ENCODE assay signal across 14 cellular contexts in the genomic region with DNA sequence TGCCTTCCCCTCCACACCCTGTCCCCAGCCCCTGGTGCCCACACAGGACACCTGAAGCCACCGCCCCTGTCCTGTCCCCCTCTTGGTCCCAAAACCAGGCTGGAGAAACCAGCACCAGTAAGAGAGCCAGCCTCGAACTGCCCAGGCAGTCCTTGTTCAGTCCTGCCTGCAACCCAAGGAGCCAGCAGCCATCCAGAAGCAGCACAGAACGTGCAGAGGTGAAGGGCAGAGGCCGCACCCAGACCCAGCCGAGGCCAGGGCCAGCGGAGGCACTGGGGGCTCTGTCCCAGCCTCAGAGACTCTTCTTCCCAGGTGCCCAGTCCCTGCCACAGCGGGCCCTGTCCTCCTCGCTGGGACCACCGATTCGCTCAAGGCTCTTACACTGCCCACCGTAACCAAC. TPM values are rescaled to one million over a fixed set of nuclear protein-coding genes. Genes with fewer than 3 reads are reported as not detected.
DNase-seq lines count a peak whose midpoint lies in the region; ATAC-seq, FAIRE-seq and TF ChIP-seq lines count a peak whose summit lies in the region.
"Had no signal": no experiment of that assay in that cellular context is flagged by ENCODE, and none has a peak within 500 bp of the region (broad histone marks: within the 10 kb centered on the region; RNA-seq: fewer than 3 reads in every experiment).

No MANE protein-coding gene starts in this region.

- peak overlapping the region; percentile 25 for H3K27ac Mint-ChIP-seq in WTC11
- H3K27ac Mint-ChIP-seq in stimulated activated naive B cell treated with anti-CD40 and anti-IgM and Interleukin-4, amounts not matched to agents 10 μg/mL and 1 μg/mL and 100 μg/mL, for 72 hours: peak overlapping the region; percentile 52

- H3K4me3 ChIP-seq in right cardiac atrium (ENCODE audit: low read length): no peak overlapping the region
- H3K4me3 ChIP-seq in HepG2 (replicated peaks in 1 of 3; ENCODE audit: insufficient read depth in 1 of 3, low read depth in 2 of 3, low read length in 3 of 3): no peak overlapping the region
- no peak overlapping the region for H3K4me3 ChIP-seq in esophagus muscularis mucosa
- H3K4me3 ChIP-seq: BLaER1 had no signal

- TF ChIP-seq POLR2A in HepG2 (IDR thresholded peaks at IDR 0.05; ENCODE audit: insufficient read depth in 1 of 2, low read depth in 2 of 2, low read length in 2 of 2) (no peak), esophagus muscularis mucosa (IDR thresholded peaks at IDR 0.05; ENCODE audit: low read depth) (no peak)

- H3K4me1 Mint-ChIP-seq in WTC11: peaks cover 15% of the 10 kb centered on the region
- no peaks in the 10 kb centered on the region for H3K4me1 Mint-ChIP-seq in stimulated activated naive B cell treated with anti-CD40 and anti-IgM and Interleukin-4, amounts not matched to agents 10 μg/mL and 1 μg/mL and 100 μg/mL, for 72 hours
- H3K4me1 Mint-ChIP-seq: CD8-positive, alpha-beta memory T cell had no signal

- H3K9me3 Mint-ChIP-seq in WTC11: no peaks in the 10 kb centered on the region
- H3K9me3 Mint-ChIP-seq in stimulated activated naive B cell treated with anti-CD40 and anti-IgM and Interleukin-4, amounts not matched to agents 10 μg/mL and 1 μg/mL and 100 μg/mL, for 72 hours: no peaks in the 10 kb centered on the region
- H3K9me3 Mint-ChIP-seq: CD8-positive, alpha-beta memory T cell had no signal

- BruUV-seq in HepG2 (replicated peaks; lab: Mats Ljungman, UMichigan): no TSS peak

- no peaks in the 10 kb centered on the region for H4K20me1 ChIP-seq in HepG2 (ENCODE audit: insufficient read depth, low read length)
- H4K20me1 ChIP-seq: BLaER1 had no signal

- H3K27me3 Mint-ChIP-seq in WTC11 (ENCODE audit: low read depth): no peaks in the 10 kb centered on the region; the same call in 1 of the 2 replicates
- peaks cover 15 to 21% of the 10 kb centered on the region in 2 donors for H3K27me3 Mint-ChIP-seq in stimulated activated naive B cell treated with anti-CD40 and anti-IgM and Interleukin-4, amounts not matched to agents 10 μg/mL and 1 μg/mL and 100 μg/mL, for 72 hours

- no peak overlapping the region for H3K27ac ChIP-seq in right cardiac atrium (ENCODE audit: low read length)
- no peak overlapping the region for H3K27ac ChIP-seq in HepG2 (ENCODE audit: extremely low read length, insufficient read depth, low read length)
- H3K27ac ChIP-seq in esophagus muscularis mucosa (replicated peaks in 1 of 4): no peak overlapping the region
- H3K27ac ChIP-seq: 22Rv1, BLaER1, HL-60 had no signal

- TF ChIP-seq RAD21 in HepG2 (CRISPR knock-in tag; IDR thresholded peaks at IDR 0.05): no peak

- H3K27me3 ChIP-seq in right cardiac atrium (ENCODE audit: control insufficient read depth, insufficient read depth) (no peaks in the 10 kb centered on the region), HepG2 (ENCODE audit: control insufficient read depth in 1 of 2, insufficient read depth in 2 of 2, low read length in 2 of 2) (peaks cover 1 to 61% of the 10 kb centered on the region in 2 experiments; a peak in 4 of 5 replicates), esophagus muscularis mucosa (peaks cover 0 to 38% (median 0%) of the 10 kb centered on the region in 4 donors)
- H3K27me3 ChIP-seq: BLaER1 had no signal

- intact Hi-C loops in Right ventricle myocardium superior (cut with DNase I): no loop called here
- intact Hi-C loops in right cardiac atrium (cut with DNase I): no loop called here
- intact Hi-C loops in HepG2 (cut with micrococcal nuclease; ENCODE audit: unreplicated experiment): no loop called here
- intact Hi-C loops in esophagus muscularis mucosa (cut with DNase I): no loop called here

- H3K9ac ChIP-seq in HepG2 (ENCODE audit: insufficient read depth, low read depth, low read length): no peak overlapping the region
- H3K9ac ChIP-seq: BLaER1 had no signal

- no peaks in the 10 kb centered on the region for H3K9me3 ChIP-seq in right cardiac atrium (ENCODE audit: control insufficient read depth, low read length)
- no peaks in the 10 kb centered on the region for H3K9me3 ChIP-seq in HepG2 (ENCODE audit: low read length)
- H3K9me3 ChIP-seq in esophagus muscularis mucosa: no peaks in the 10 kb centered on the region
- H3K9me3 ChIP-seq: BLaER1 had no signal

- H3K4me1 ChIP-seq in right cardiac atrium (ENCODE audit: control insufficient read depth, insufficient read depth, low read length) (no peaks in the 10 kb centered on the region), HepG2 (ENCODE audit: insufficient read depth, low read length) (peaks cover 16% of the 10 kb centered on the region), esophagus muscularis mucosa (no peaks in the 10 kb centered on the region)
- H3K4me1 ChIP-seq: BLaER1 had no signal

- H3K79me2 ChIP-seq in HepG2 (ENCODE audit: insufficient read depth, low read length): no peaks in the 10 kb centered on the region

- no peak overlapping the region for H3K4me3 Mint-ChIP-seq in WTC11
- no peak overlapping the region for H3K4me3 Mint-ChIP-seq in stimulated activated naive B cell treated with anti-CD40 and anti-IgM and Interleukin-4, amounts not matched to agents 10 μg/mL and 1 μg/mL and 100 μg/mL, for 72 hours
- H3K4me3 Mint-ChIP-seq: CD8-positive, alpha-beta memory T cell had no signal

- H3K4me2 ChIP-seq in HepG2 (ENCODE audit: low read depth, low read length): no peak overlapping the region
- H3K4me2 ChIP-seq: BLaER1 had no signal

- POLR2A ChIA-PET in WTC11 (lab: Charles Lee) (no interaction called here), HepG2 (lab: Yijun Ruan, JAX) (no interaction called here)

- TF ChIP-seq CTCF in WTC11 (IDR thresholded peaks at IDR 0.05) (no peak), HepG2 (CRISPR knock-in tag; IDR thresholded peaks at IDR 0.05) (no peak), esophagus muscularis mucosa (IDR thresholded peaks at IDR 0.05) (no peak)

- peak; percentile 29 for DNase-seq in Right ventricle myocardium superior
- DNase-seq in right cardiac atrium: no peak
- DNase-seq in WTC11 (ENCODE audit: low spot score): no peak
- DNase-seq in HepG2 (ENCODE audit: low spot score): no peak
- DNase-seq in stimulated activated naive B cell treated with anti-CD40 and anti-IgM and Interleukin-4, amounts not matched to agents 10 μg/mL and 1 μg/mL and 100 μg/mL, for 72 hours: no peak
- no peak for DNase-seq in 8988T
- no peak for DNase-seq in esophagus muscularis mucosa (ENCODE audit: extremely low spot score)
- DNase-seq: AML-193; CD8-positive, alpha-beta memory T cell had no signal

- H2AFZ ChIP-seq in HepG2 (ENCODE audit: low read length): no peak overlapping the region

- in situ Hi-C loops in HepG2 (cut with HindIII; ENCODE audit: extremely low pct_ligation_motif_present, low pct_unique_long_range_greater_than_20kb): no loop called here

- TF ChIP-seq EP300 in HepG2 (IDR thresholded peaks at IDR 0.05; ENCODE audit: low read depth in 2 of 2, low read length in 2 of 2): no peak
- TF ChIP-seq EP300 in HepG2 (CRISPR knock-in tag; IDR thresholded peaks at IDR 0.05; ENCODE audit: borderline replicate concordance): no peak
- TF ChIP-seq EP300 in esophagus muscularis mucosa (IDR thresholded peaks at IDR 0.05): no peak

- no peaks in the 10 kb centered on the region for H3K36me3 Mint-ChIP-seq in WTC11
- no peaks in the 10 kb centered on the region for H3K36me3 Mint-ChIP-seq in stimulated activated naive B cell treated with anti-CD40 and anti-IgM and Interleukin-4, amounts not matched to agents 10 μg/mL and 1 μg/mL and 100 μg/mL, for 72 hours
- H3K36me3 Mint-ChIP-seq: CD8-positive, alpha-beta memory T cell had no signal

- CTCF ChIA-PET in WTC11 (lab: Charles Lee) (interaction anchor here (1.9 kb wide), 1 partner anchor 29 kb away, joined by 9 read pairs; no protein-coding TSS in a partner anchor), HepG2 (lab: Yijun Ruan, JAX; ENCODE audit: low intra/inter-chr PET ratio, low total read pairs) (no interaction called here)

- no peak for ATAC-seq in Right ventricle myocardium superior (ENCODE audit: poor library complexity)
- ATAC-seq in right cardiac atrium: no peak
- ATAC-seq in WTC11: no peak
- peak; percentile 34 for ATAC-seq in HepG2
- ATAC-seq in stimulated activated naive B cell treated with anti-CD40 and anti-IgM and Interleukin-4, amounts not matched to agents 10 μg/mL and 1 μg/mL and 100 μg/mL, for 72 hours (replicated peaks): no peak
- ATAC-seq in GM21526 (IDR thresholded peaks at IDR 0.05; ENCODE audit: low FRiP score, unreplicated experiment): no peak

- FAIRE-seq in HepG2 (lab: Jason Lieb, UNC): no peak
- FAIRE-seq: H54 had no signal

- H3K36me3 ChIP-seq in HepG2 (replicated peaks in 1 of 2; ENCODE audit: control insufficient read depth in 1 of 2, insufficient read depth in 2 of 2, low read length in 2 of 2) (no peaks in the 10 kb centered on the region), esophagus muscularis mucosa (no peaks in the 10 kb centered on the region)
- H3K36me3 ChIP-seq: BLaER1 had no signal

- WGBS in right cardiac atrium: 85% methylated on average over 11 of the region's 11 CpGs
- WGBS in HepG2 (ENCODE audit: low lambda C conversion rate): 59% methylated on average over 6 of the region's 11 CpGs
- 78% methylated on average over 10 of the region's 11 CpGs for WGBS in esophagus muscularis mucosa

RNA-seq across cellular contexts. Expression of gene CNPY1, which starts 23.3 kb away (rescaled TPM):
- total RNA-seq in Right ventricle myocardium superior (not detected), right cardiac atrium (not detected), WTC11 (2021) (0.09 TPM in 2 of 3 replicates, not detected in the other), HepG2 (2016; rRNA removed; fragmentation: Illumina TruSeq; extraction: Trizol) (not detected in 2 replicates), esophagus muscularis mucosa (not detected)
- polyA plus RNA-seq in right cardiac atrium (not detected), HepG2 (2011; rRNA removed) (not detected in 2 replicates)
- total RNA-seq in HepG2 (2016; cell fraction: cytosol; rRNA removed; fragmentation: Illumina TruSeq; extraction: Trizol; ENCODE audit: low read depth): not detected in 2 replicates
- total RNA-seq in HepG2 (2016; cell fraction: insoluble cytoplasmic fraction; rRNA removed; fragmentation: Illumina TruSeq; extraction: Trizol): not detected in 2 replicates
- not detected in 2 replicates for total RNA-seq in HepG2 (2016; cell fraction: membrane; rRNA removed; fragmentation: Illumina TruSeq; extraction: Trizol)
- total RNA-seq in HepG2 (2016; cell fraction: nucleus; rRNA removed; fragmentation: Illumina TruSeq; extraction: Trizol): not detected in 2 replicates
- polyA plus RNA-seq in HepG2 (2011; cell fraction: cytosol; rRNA removed): not detected in 2 replicates
- polyA plus RNA-seq in HepG2 (2011; cell fraction: nucleus; rRNA removed): not detected in 2 replicates
- not detected in 2 replicates for polyA plus RNA-seq in HepG2 (2012)
- not detected in 2 replicates for polyA plus RNA-seq in HepG2 (2016; cell fraction: cytosol; fragmentation: Illumina TruSeq; extraction: Trizol; ENCODE audit: low read depth)
- polyA plus RNA-seq in HepG2 (2016; cell fraction: insoluble cytoplasmic fraction; fragmentation: Illumina TruSeq; extraction: Trizol; ENCODE audit: low read depth): not detected in 2 replicates
- polyA plus RNA-seq in HepG2 (2016; cell fraction: membrane; fragmentation: Illumina TruSeq; extraction: Trizol; ENCODE audit: low read depth): not detected in 2 replicates
- polyA plus RNA-seq in HepG2 (2016; cell fraction: nucleus; fragmentation: Illumina TruSeq; extraction: Trizol; ENCODE audit: insufficient read depth, low read depth): not detected in 2 replicates
- not detected in 2 replicates for polyA minus RNA-seq in HepG2 (2011; rRNA and poly(A)+ RNA removed; ENCODE audit: low replicate concordance)
- not detected in 2 replicates for polyA minus RNA-seq in HepG2 (2011; cell fraction: cytosol; rRNA and poly(A)+ RNA removed)
- polyA minus RNA-seq in HepG2 (2011; cell fraction: nucleus; rRNA and poly(A)+ RNA removed): not detected in 2 replicates
- total RNA-seq: CD8-positive, alpha-beta memory T cell had no signal
- polyA plus RNA-seq: CD8-positive, alpha-beta memory T cell had no signal
